Comparison of ENCODE assay signal across 8 cellular contexts in genomic region chr9:99222416-99223280, GRCh38. TPM values are rescaled to one million over a fixed set of nuclear protein-coding genes. Genes with fewer than 3 reads are reported as not detected.
DNase-seq lines count a peak whose midpoint lies in the region; ATAC-seq, FAIRE-seq and TF ChIP-seq lines count a peak whose summit lies in the region.

No MANE protein-coding gene starts in this region.

- DNase-seq in SK-N-SH = no peak
- no peak for DNase-seq in activated CD8-positive, alpha-beta T cell treated with anti-CD3 and anti-CD28 coated beads, Interleukin-2, amount 10 ng/mL, durations not matched to agents 7 days and 5 days
- no peak for DNase-seq in right cardiac atrium
- DNase-seq in small intestine = peak; percentile 7
- no peak for DNase-seq in activated CD4-positive, CD25-positive, alpha-beta regulatory T cell treated with anti-CD3 and anti-CD28 coated beads, Interleukin-2, amount 50 U/mL, for 72 hours
- no peak for DNase-seq in NK-92 (lab: John Stamatoyannopoulos, UW; ENCODE audit: unreplicated experiment)

- TF ChIP-seq CTCF in SK-N-SH (IDR thresholded peaks at IDR 0.05) = peak; percentile 19; the same call in 1 of the 2 replicates

- peak overlapping the region; percentile 29 for H2AFZ ChIP-seq in SK-N-SH (ENCODE audit: low read depth)

- peaks cover 8% of the 10 kb centered on the region for H3F3A ChIP-seq in SK-N-SH (replicated peaks; ENCODE audit: insufficient read depth)

- no peaks in the 10 kb centered on the region for H3K27me3 Mint-ChIP-seq in activated CD8-positive, alpha-beta T cell treated with anti-CD3 and anti-CD28 coated beads, Interleukin-2, amount 10 ng/mL, durations not matched to agents 7 days and 5 days (ENCODE audit: low read depth)

- H3K4me3 ChIP-seq in SK-N-SH (ENCODE audit: low read depth in 2 of 2, low read length in 1 of 2) (peak overlapping the region; percentile 91 to 99), right cardiac atrium (ENCODE audit: low read length) (peak overlapping the region; percentile 98), small intestine (ENCODE audit: low read depth in 1 of 2, low read length in 2 of 2) (peak overlapping the region; percentile 93 to 94)

- peaks cover 11 to 12% of the 10 kb centered on the region in 2 experiments for H3K4me1 ChIP-seq in SK-N-SH (ENCODE audit: control insufficient read depth in 1 of 2, insufficient read depth in 2 of 2, low read depth in 1 of 2, low read length in 1 of 2)
- H3K4me1 ChIP-seq in right cardiac atrium (ENCODE audit: control insufficient read depth, insufficient read depth, low read length) = peaks cover 3% of the 10 kb centered on the region
- peaks cover 0 to 14% of the 10 kb centered on the region in 2 donors for H3K4me1 ChIP-seq in small intestine (ENCODE audit: control insufficient read depth in 2 of 2, insufficient read depth in 1 of 2, low read depth in 1 of 2, low read length in 1 of 2)

- no peak for TF ChIP-seq EP300 in SK-N-SH (IDR thresholded peaks at IDR 0.05; ENCODE audit: borderline replicate concordance in 1 of 2, low read depth in 1 of 2, low read length in 1 of 2)

- no peaks in the 10 kb centered on the region for H3K9me3 Mint-ChIP-seq in activated CD8-positive, alpha-beta T cell treated with anti-CD3 and anti-CD28 coated beads, Interleukin-2, amount 10 ng/mL, durations not matched to agents 7 days and 5 days (ENCODE audit: insufficient read depth)

- no peaks in the 10 kb centered on the region for H3K9me3 ChIP-seq in SK-N-SH
- no peaks in the 10 kb centered on the region for H3K9me3 ChIP-seq in right cardiac atrium (ENCODE audit: control insufficient read depth, low read length)
- H3K9me3 ChIP-seq in small intestine (ENCODE audit: control insufficient read depth, low read depth) = no peaks in the 10 kb centered on the region

- H3K36me3 Mint-ChIP-seq in activated CD8-positive, alpha-beta T cell treated with anti-CD3 and anti-CD28 coated beads, Interleukin-2, amount 10 ng/mL, durations not matched to agents 7 days and 5 days (ENCODE audit: low read depth) = peaks cover 44% of the 10 kb centered on the region

- CTCF ChIA-PET in SK-N-SH (lab: Yijun Ruan, JAX) = interaction anchor here (1.0 to 3.5 kb wide), 4 partner anchors 10 to 59 kb away, joined by 3 to 33 read pairs (median 17); no protein-coding TSS in a partner anchor
- CTCF ChIA-PET in activated CD8-positive, alpha-beta T cell treated with anti-CD3 and anti-CD28 coated beads, Interleukin-2, amount 10 ng/mL, durations not matched to agents 7 days and 5 days (lab: Charles Lee) = interaction anchor here (0.6 to 3.9 kb wide), 12 partner anchors 9 to 82 kb away, joined by 3 to 54 read pairs (median 4); no protein-coding TSS in a partner anchor

- H3K27ac ChIP-seq in SK-N-SH (ENCODE audit: low read depth in 2 of 2, low read length in 1 of 2) = peak overlapping the region; percentile 97 to 99
- peak overlapping the region; percentile 92 for H3K27ac ChIP-seq in right cardiac atrium (ENCODE audit: low read length)
- peak overlapping the region; percentile 96 to 98 for H3K27ac ChIP-seq in small intestine (ENCODE audit: low read depth in 1 of 2, low read length in 1 of 2)

- POLR2A ChIA-PET in SK-N-SH (lab: Yijun Ruan, JAX) = interaction anchor here (0.6 to 1.2 kb wide), 5 partner anchors 9 to 599 kb away, joined by 3 to 5 read pairs (median 4); partner anchors contain the start of gene NR4A3
- POLR2A ChIA-PET in activated CD8-positive, alpha-beta T cell treated with anti-CD3 and anti-CD28 coated beads, Interleukin-2, amount 10 ng/mL, durations not matched to agents 7 days and 5 days (lab: Charles Lee) = interaction anchor here (0.6 to 2.6 kb wide), 13 partner anchors 9 to 1594 kb away, joined by 3 to 16 read pairs (median 3); no protein-coding TSS in a partner anchor

- H3K27me3 ChIP-seq in SK-N-SH (ENCODE audit: insufficient read depth) = no peaks in the 10 kb centered on the region
- no peaks in the 10 kb centered on the region for H3K27me3 ChIP-seq in right cardiac atrium (ENCODE audit: control insufficient read depth, insufficient read depth)
- no peaks in the 10 kb centered on the region for H3K27me3 ChIP-seq in small intestine (ENCODE audit: control insufficient read depth in 2 of 2, insufficient read depth in 2 of 2, low read length in 2 of 2)

- H3K9ac ChIP-seq in SK-N-SH = peak overlapping the region; percentile 98

- peaks cover 44% of the 10 kb centered on the region for H4K20me1 ChIP-seq in SK-N-SH (ENCODE audit: insufficient read depth)

- TF ChIP-seq RAD21 in SK-N-SH (IDR thresholded peaks at IDR 0.05; ENCODE audit: low read length) = 0 out of 2 replicates have a peak, but pooled peaks have one; percentile 2

- FAIRE-seq in small intestine (lab: Jason Lieb, UNC) = no peak

- H3K9me2 ChIP-seq in SK-N-SH = no peaks in the 10 kb centered on the region

- peaks cover 93% of the 10 kb centered on the region for H3K79me2 ChIP-seq in SK-N-SH (ENCODE audit: insufficient read depth)

- peak overlapping the region; percentile 97 for H3K4me3 Mint-ChIP-seq in activated CD8-positive, alpha-beta T cell treated with anti-CD3 and anti-CD28 coated beads, Interleukin-2, amount 10 ng/mL, durations not matched to agents 7 days and 5 days

- ATAC-seq in SK-N-SH treated with all-trans-retinoic acid at 6 μM for 48 hours (no peak), HG03039 (IDR thresholded peaks at IDR 0.05; ENCODE audit: unreplicated experiment) (peak; percentile 19), right cardiac atrium (peak in 1 of 2 donors; percentile 59)
- peak; percentile 56 for ATAC-seq in activated CD8-positive, alpha-beta T cell treated with anti-CD3 and anti-CD28 coated beads, Interleukin-2, amount 10 ng/mL, durations not matched to agents 7 days and 5 days

- H3K27ac Mint-ChIP-seq in activated CD8-positive, alpha-beta T cell treated with anti-CD3 and anti-CD28 coated beads, Interleukin-2, amount 10 ng/mL, durations not matched to agents 7 days and 5 days = peak overlapping the region; percentile 99

- intact Hi-C loops in right cardiac atrium (cut with DNase I) = no loop called here

- peaks cover 51% of the 10 kb centered on the region for H3K4me1 Mint-ChIP-seq in activated CD8-positive, alpha-beta T cell treated with anti-CD3 and anti-CD28 coated beads, Interleukin-2, amount 10 ng/mL, durations not matched to agents 7 days and 5 days (ENCODE audit: low read depth)

- H3K4me2 ChIP-seq in SK-N-SH = peak overlapping the region; percentile 89

- 17% methylated on average over 14 of the region's 30 CpGs for WGBS in SK-N-SH (ENCODE audit: low lambda C conversion rate)
- 7% methylated on average over 30 of the region's 30 CpGs for WGBS in right cardiac atrium
- WGBS in small intestine, 3 donors = 4 to 6% (median 6%) methylated on average over 30 of the region's 30 CpGs

- H3K36me3 ChIP-seq in SK-N-SH (replicated peaks in 1 of 2; ENCODE audit: control insufficient read depth in 1 of 2, insufficient read depth in 2 of 2, low read length in 1 of 2) (peaks cover 39 to 40% of the 10 kb centered on the region in 2 experiments), small intestine (ENCODE audit: control insufficient read depth in 2 of 2, insufficient read depth in 2 of 2, low read length in 2 of 2) (peaks cover 6% of the 10 kb centered on the region in 2 donors)

TF ChIP-seq in SK-N-SH, 30 proteins besides CTCF, POLR2A, EP300 and RAD21 (continues in another document):
- TF ChIP-seq USF2 (IDR thresholded peaks at IDR 0.05; ENCODE audit: borderline replicate concordance, low read depth, low read length) (no peak), FOSL2 (IDR thresholded peaks at IDR 0.05; ENCODE audit: borderline replicate concordance, low read depth) (no peak)

TF ChIP-seq in SK-N-SH treated with all-trans-retinoic acid at 6 μM for 48 hours, 23 proteins besides CTCF, POLR2A, EP300 and RAD21 (continues in another document):
- TF ChIP-seq TCF4 (CRISPR knock-in tag; IDR thresholded peaks at IDR 0.05; ENCODE audit: borderline replicate concordance) (no peak), TSHZ2 (CRISPR knock-in tag; IDR thresholded peaks at IDR 0.05) (no peak), ARNTL (CRISPR knock-in tag; IDR thresholded peaks at IDR 0.05; ENCODE audit: borderline replicate concordance, low read depth) (no peak), ZNF8 (CRISPR knock-in tag; IDR thresholded peaks at IDR 0.05) (no peak), SNAI2 (CRISPR knock-in tag; IDR thresholded peaks at IDR 0.05) (no peak)

RNA-seq across cellular contexts. Expression of gene SEC61B, which starts 0.6 kb away (rescaled TPM):
- polyA plus RNA-seq in SK-N-SH (2012; rRNA removed) (154 and 174 TPM in 2 replicates), right cardiac atrium (103 TPM), small intestine (100 to 1,000 TPM; 220 to 382 (median 341) TPM)
- 165 and 169 TPM in 2 replicates for polyA plus RNA-seq in SK-N-SH (2012; cell fraction: cytosol; rRNA removed)
- polyA plus RNA-seq in SK-N-SH (2012; cell fraction: nucleus; rRNA removed) = 63.5 and 75.2 TPM in 2 replicates
- total RNA-seq in activated CD8-positive, alpha-beta T cell treated with anti-CD3 and anti-CD28 coated beads, Interleukin-2, amount 10 ng/mL, durations not matched to agents 7 days and 5 days = 100 to 1,000 TPM; 122 to 124 TPM
- total RNA-seq in right cardiac atrium = 10 to 100 TPM; 46.4 to 75.0 (median 51.4) TPM

RNA-seq across cellular contexts. Expression of gene ALG2, which starts 0.9 kb away (rescaled TPM):
- polyA plus RNA-seq in SK-N-SH (2012; rRNA removed) = 31.6 and 35.6 TPM in 2 replicates
- polyA plus RNA-seq in SK-N-SH (2012; cell fraction: cytosol; rRNA removed) = 33.3 and 33.7 TPM in 2 replicates
- 29.3 and 39.1 TPM in 2 replicates for polyA plus RNA-seq in SK-N-SH (2012; cell fraction: nucleus; rRNA removed)
- total RNA-seq in activated CD8-positive, alpha-beta T cell treated with anti-CD3 and anti-CD28 coated beads, Interleukin-2, amount 10 ng/mL, durations not matched to agents 7 days and 5 days = 10 to 100 TPM; 19.9 to 22.0 TPM
- total RNA-seq in right cardiac atrium = 10 to 100 TPM; 13.1 to 26.3 (median 16.4) TPM
- 13.6 TPM for polyA plus RNA-seq in right cardiac atrium
- 10 to 100 TPM; 12.4 to 25.9 (median 15.4) TPM for polyA plus RNA-seq in small intestine
